Comparison of ENCODE assay signal across 19 cellular contexts in genomic region chr10:44991571-44991970, GRCh38. TPM values are rescaled to one million over a fixed set of nuclear protein-coding genes. Genes with fewer than 3 reads are reported as not detected.
A peak's percentile ranks its signal among the peaks of the same experiment; 100 is the strongest.
DNase-seq lines count a peak whose midpoint lies in the region; ATAC-seq lines count a peak whose summit lies in the region.
"Had no signal": no experiment of that assay in that cellular context is flagged by ENCODE, and none has a peak within 500 bp of the region (broad histone marks: within the 10 kb centered on the region; RNA-seq: fewer than 3 reads in every experiment).

No MANE protein-coding gene starts in this region.

- H3K36me3 ChIP-seq in muscle layer of colon (ENCODE audit: insufficient read depth, low read length) = peaks cover 34% of the 10 kb centered on the region

- H3K27me3 ChIP-seq in muscle layer of colon (ENCODE audit: control insufficient read depth in 1 of 2, insufficient read depth in 2 of 2, low read length in 2 of 2) = no peaks in the 10 kb centered on the region
- H3K27me3 ChIP-seq: Peyer's patch had no signal

- intact Hi-C loops in Right ventricle myocardium inferior (cut with DNase I) = no loop called here
- intact Hi-C loops in cardiac septum (cut with DNase I) = loop anchor here (5.0 kb wide), 1 partner anchor 59 kb away; no protein-coding TSS in a partner anchor

- no peak overlapping the region for H3K9ac ChIP-seq in muscle layer of colon (ENCODE audit: low read length)

- H3K9me3 ChIP-seq in muscle layer of colon (ENCODE audit: low read length) = no peaks in the 10 kb centered on the region
- H3K9me3 ChIP-seq: Peyer's patch had no signal

- DNase-seq in Right ventricle myocardium inferior (ENCODE audit: missing footprints) (peak; percentile 15), cardiac septum (ENCODE audit: low spot score) (no peak), HPDE6-E6E7 (ENCODE audit: extremely low spot score) (no peak)
- DNase-seq in activated CD4-positive, alpha-beta T cell treated with anti-CD3 and anti-CD28 coated beads, Interleukin-2, amount 50 U/mL, for 4 hours = no peak
- DNase-seq: activated CD8-positive, alpha-beta memory T cell treated with anti-CD3 and anti-CD28 coated beads, Interleukin-2, amount 50 U/mL, for 4 hours; activated naive CD4-positive, alpha-beta T cell treated with anti-CD3 and anti-CD28 coated beads, Interleukin-2, amount 50 U/mL, for 16 hours; CD4-positive, alpha-beta memory T cell; central memory CD4-positive, alpha-beta T cell; hippocampal formation; MM.1S; NCI-H2029; nephron progenitor cell; Peyer's patch; stimulated activated naive CD4-positive, alpha-beta T cell had no signal

- peak overlapping the region; percentile 37 for H3K27ac ChIP-seq in muscle layer of colon (ENCODE audit: low read depth, low read length)
- H3K27ac ChIP-seq: Peyer's patch had no signal

- ATAC-seq in Right ventricle myocardium inferior = no peak
- ATAC-seq in GM19397 (IDR thresholded peaks at IDR 0.05; ENCODE audit: unreplicated experiment) = no peak
- ATAC-seq: left colon, T-cell, WTC11 had no signal

- peaks cover 17% of the 10 kb centered on the region for H3K4me1 ChIP-seq in muscle layer of colon (ENCODE audit: insufficient read depth, low read length)

- H3K4me3 ChIP-seq in muscle layer of colon (ENCODE audit: low read depth in 1 of 2, low read length in 2 of 2) = no peak overlapping the region
- H3K4me3 ChIP-seq: Peyer's patch had no signal

RNA-seq across cellular contexts. Expression of gene ZNF22, which starts 9.2 kb away (rescaled TPM):
- total RNA-seq in Right ventricle myocardium inferior (13.7 TPM), cardiac septum (14.9 TPM)

RNA-seq across cellular contexts. Expression of gene DEPP1, which starts 13.0 kb away (rescaled TPM):
- 33.0 TPM for total RNA-seq in Right ventricle myocardium inferior
- 45.5 TPM for total RNA-seq in cardiac septum
- total RNA-seq: CD4-positive, alpha-beta memory T cell had no signal

RNA-seq across cellular contexts. Expression of gene RASSF4, which starts 32.0 kb away (rescaled TPM):
- total RNA-seq in Right ventricle myocardium inferior = 91.5 TPM
- 47.5 TPM for total RNA-seq in cardiac septum
